ENCODE assay signal across 9 cellular contexts in genomic region chr9:128636024-128636390, GRCh38. TPM values are rescaled to one million over a fixed set of nuclear protein-coding genes. Genes with fewer than 3 reads are reported as not detected.
DNase-seq lines count a peak whose midpoint lies in the region; ATAC-seq and TF ChIP-seq lines count a peak whose summit lies in the region.
"Had no signal": no experiment of that assay in that cellular context is flagged by ENCODE, and none has a peak within 500 bp of the region (broad histone marks: within the 10 kb centered on the region; RNA-seq: fewer than 3 reads in every experiment).

No MANE protein-coding gene starts in this region.

- ATAC-seq in HG02571 (IDR thresholded peaks at IDR 0.05; ENCODE audit: unreplicated experiment): no peak
- no peak for ATAC-seq in GM19397 (IDR thresholded peaks at IDR 0.05; ENCODE audit: unreplicated experiment)

- peak overlapping the region in 43 of 59 donors; percentile 3 to 90 (median 67) for H3K27ac ChIP-seq in dorsolateral prefrontal cortex

- H3K4me3 ChIP-seq in AG09309 (ENCODE audit: control insufficient read depth, low read depth, low read length): no peak overlapping the region
- no peak overlapping the region for H3K4me3 ChIP-seq in dorsolateral prefrontal cortex
- H3K4me3 ChIP-seq in mucosa of stomach (ENCODE audit: low read length): peak overlapping the region; percentile 9

- DNase-seq in AG09309 (ENCODE audit: low read depth) (no peak), NCI-H1092 treated with DMSO at 0.1 percent for 48 hours (lab: John Stamatoyannopoulos, UW) (peak; percentile 55), dorsolateral prefrontal cortex (no peak), anterior cingulate cortex (lab: John Stamatoyannopoulos, UW) (no peak)
- DNase-seq in stimulated activated CD4-positive, alpha-beta T cell treated with anti-CD3 and anti-CD28 coated beads, Interleukin-1b, Interleukin-23, amount 100 ng/mL, for 48 hours: no peak
- DNase-seq: GDM1 had no signal

- intact Hi-C loops in dorsolateral prefrontal cortex (cut with DNase I): no loop called here

- TF ChIP-seq CTCF in AG09309 (IDR thresholded peaks at IDR 0.05; ENCODE audit: control insufficient read depth, insufficient read depth, low read depth, low read length, missing control alignments) (peak; percentile 7), dorsolateral prefrontal cortex (IDR thresholded peaks at IDR 0.05 in 54 of 56, conservative IDR thresholded peaks at IDR 0.05 in 2 of 56; ENCODE audit: low read depth in 1 of 56, partially characterized antibody in 56 of 56) (peak in 1 of 56 donors; percentile 10)

- no peaks in the 10 kb centered on the region for H3K9me3 ChIP-seq in mucosa of stomach (ENCODE audit: control insufficient read depth, low read length)

- H3K27me3 ChIP-seq in dorsolateral prefrontal cortex: no peaks in the 10 kb centered on the region
- H3K27me3 ChIP-seq in mucosa of stomach (ENCODE audit: control insufficient read depth, insufficient read depth, low read length): no peaks in the 10 kb centered on the region

- peaks cover 14% of the 10 kb centered on the region for H3K36me3 ChIP-seq in mucosa of stomach (ENCODE audit: control insufficient read depth, insufficient read depth, low read length)

- H3K4me1 ChIP-seq in mucosa of stomach (ENCODE audit: control insufficient read depth, insufficient read depth, low read length): peaks cover 34% of the 10 kb centered on the region

- H3K9ac ChIP-seq in mucosa of stomach (ENCODE audit: low read length): peak overlapping the region; percentile 63

RNA-seq across cellular contexts. Expression of gene DYNC2I2, which starts 20.6 kb away (rescaled TPM):
- 10 to 100 TPM in 118 of 120 experiments, 1 to 10 TPM in 2; 9.3 to 27.2 (median 15.5) TPM for total RNA-seq in dorsolateral prefrontal cortex

RNA-seq across cellular contexts. Expression of gene SET, which starts 53.0 kb away (rescaled TPM):
- total RNA-seq in dorsolateral prefrontal cortex: 100 to 1,000 TPM; 147 to 261 (median 187) TPM
